ENCODE assay signal across 9 cellular contexts in genomic region chr19:44552324-44552723, GRCh38. TPM values are rescaled to one million over a fixed set of nuclear protein-coding genes. Genes with fewer than 3 reads are reported as not detected.
DNase-seq lines count a peak whose midpoint lies in the region; ATAC-seq, FAIRE-seq and TF ChIP-seq lines count a peak whose summit lies in the region.
"Had no signal": no experiment of that assay in that cellular context is flagged by ENCODE, and none has a peak within 500 bp of the region (broad histone marks: within the 10 kb centered on the region; RNA-seq: fewer than 3 reads in every experiment).

No MANE protein-coding gene starts in this region.

- peak; percentile 29 to 60; a peak in 3 of 5 replicates for TF ChIP-seq RAD21 in A549 (conservative IDR thresholded peaks at IDR 0.05 in 1 of 2, IDR thresholded peaks at IDR 0.05 in 1 of 2)

- TF ChIP-seq EP300 in A549 (IDR thresholded peaks at IDR 0.05) = no peak
- no peak for TF ChIP-seq EP300 in esophagus muscularis mucosa (IDR thresholded peaks at IDR 0.05)

- DNase-seq in A549 (ENCODE audit: low read depth in 1 of 2, low spot score in 1 of 2) (peak; percentile 72 to 81), GM12865 (ENCODE audit: low read depth) (peak; percentile 21), PC-9 (peak; percentile 47 to 50), endodermal cell (peak; percentile 96), esophagus muscularis mucosa (ENCODE audit: extremely low spot score) (no peak), NCI-H2107 treated with DMSO at 0.1 percent for 48 hours (lab: John Stamatoyannopoulos, UW; ENCODE audit: unreplicated experiment) (no peak)
- peak; percentile 5 for DNase-seq in stimulated activated CD4-positive, alpha-beta T cell treated with anti-CD3 and anti-CD28 coated beads, Interleukin-12 subunit alpha, Interleukin-12 subunit beta, amount 100 ng/mL, for 4 hours

- H3K4me2 ChIP-seq in A549 = no peak overlapping the region
- H3K4me2 ChIP-seq in PC-9 = no peak overlapping the region

- no peaks in the 10 kb centered on the region for H3K27me3 ChIP-seq in PC-9 (ENCODE audit: insufficient read depth, low read depth)
- H3K27me3 ChIP-seq in endodermal cell (ENCODE audit: control insufficient read depth, insufficient read depth, low read length, poor library complexity, severe bottlenecking) = no peaks in the 10 kb centered on the region
- H3K27me3 ChIP-seq in esophagus muscularis mucosa = peaks cover 0 to 18% (median 0%) of the 10 kb centered on the region in 4 donors

- no peaks in the 10 kb centered on the region for H3K9me2 ChIP-seq in PC-9 (ENCODE audit: insufficient read depth)

- H3K79me2 ChIP-seq in PC-9 (ENCODE audit: low read depth) = no peaks in the 10 kb centered on the region

- intact Hi-C loops in PC-9 (cut with micrococcal nuclease; ENCODE audit: unreplicated experiment) (no loop called here), esophagus muscularis mucosa (cut with DNase I) (no loop called here)

- ATAC-seq in A549 = peak; percentile 79 to 94
- no peak for ATAC-seq in GM21786 (IDR thresholded peaks at IDR 0.05; ENCODE audit: unreplicated experiment)

- H3K36me3 ChIP-seq in PC-9 (ENCODE audit: low read depth) (no peaks in the 10 kb centered on the region), endodermal cell (ENCODE audit: control insufficient read depth, insufficient read depth, low read length) (no peaks in the 10 kb centered on the region), esophagus muscularis mucosa (no peaks in the 10 kb centered on the region)

- H2AFZ ChIP-seq in PC-9 = no peak overlapping the region

- TF ChIP-seq CTCF in A549 (IDR thresholded peaks at IDR 0.05) (peak; percentile 35; the same call in 2 of the 3 replicates), GM12865 (IDR thresholded peaks at IDR 0.05; ENCODE audit: insufficient read depth, low read depth, low read length, missing control alignments) (peak; percentile 47), PC-9 (conservative IDR thresholded peaks at IDR 0.05) (peak; percentile 75), endodermal cell (conservative IDR thresholded peaks at IDR 0.05) (peak; percentile 91), esophagus muscularis mucosa (IDR thresholded peaks at IDR 0.05) (peak in 1 of 3 experiments; percentile 28)

- no peak overlapping the region for H3K4me3 Mint-ChIP-seq in endodermal cell

- no TSS peak for BruUV-seq in PC-9 (replicated peaks; lab: Mats Ljungman, UMichigan)

- H3K27ac Mint-ChIP-seq in endodermal cell = no peak overlapping the region

- H3K4me3 ChIP-seq in A549 (no peak overlapping the region), GM12865 (ENCODE audit: low read depth, low read length) (no peak overlapping the region), PC-9 (no peak overlapping the region), endodermal cell (ENCODE audit: low read length) (no peak overlapping the region), esophagus muscularis mucosa (no peak overlapping the region)

- TF ChIP-seq POLR2A in A549 (IDR thresholded peaks at IDR 0.05; ENCODE audit: low read length) (no peak), esophagus muscularis mucosa (IDR thresholded peaks at IDR 0.05; ENCODE audit: low read depth) (no peak)

- peaks cover 36% of the 10 kb centered on the region for H3F3A ChIP-seq in PC-9 (ENCODE audit: insufficient read depth, low read depth)

- no peaks in the 10 kb centered on the region for H3K4me1 ChIP-seq in A549
- peaks cover 19% of the 10 kb centered on the region for H3K4me1 ChIP-seq in PC-9 (replicated peaks; ENCODE audit: insufficient read depth)
- H3K4me1 ChIP-seq in endodermal cell (ENCODE audit: control insufficient read depth, insufficient read depth, low read length) = no peaks in the 10 kb centered on the region
- no peaks in the 10 kb centered on the region for H3K4me1 ChIP-seq in esophagus muscularis mucosa

- POLR2A ChIA-PET in A549 (lab: Yijun Ruan, JAX) (no interaction called here), PC-9 (lab: Charles Lee; ENCODE audit: unreplicated experiment) (no interaction called here)

- no peak overlapping the region for H3K27ac ChIP-seq in A549
- no peak overlapping the region for H3K27ac ChIP-seq in PC-9
- no peak overlapping the region for H3K27ac ChIP-seq in endodermal cell (ENCODE audit: low read depth, low read length)
- no peak overlapping the region for H3K27ac ChIP-seq in esophagus muscularis mucosa (replicated peaks in 1 of 4)

- no peaks in the 10 kb centered on the region for H3K36me3 Mint-ChIP-seq in endodermal cell (ENCODE audit: low read depth)

- H3K4me1 Mint-ChIP-seq in endodermal cell = no peaks in the 10 kb centered on the region

- no peaks in the 10 kb centered on the region for H3K9me3 Mint-ChIP-seq in endodermal cell

- CTCF ChIA-PET in A549 (lab: Yijun Ruan, JAX) = interaction anchor here (0.5 to 1.3 kb wide), 7 partner anchors 9 to 1036 kb away, joined by 3 to 4 read pairs (median 3); no protein-coding TSS in a partner anchor
- CTCF ChIA-PET in PC-9 (lab: Charles Lee) = no interaction called here

- H3K9me3 ChIP-seq in A549 (peaks cover 7% of the 10 kb centered on the region; the same call in 1 of the 3 replicates), PC-9 (ENCODE audit: insufficient read depth, low read depth) (no peaks in the 10 kb centered on the region), endodermal cell (ENCODE audit: control insufficient read depth, low read length) (no peaks in the 10 kb centered on the region), esophagus muscularis mucosa (no peaks in the 10 kb centered on the region)

- 0% methylated on average over 5 of the region's 5 CpGs for WGBS in A549 (ENCODE audit: missing lambda C conversion rate)
- WGBS in endodermal cell (ENCODE audit: insufficient coverage in 1 of 2, insufficient read length in 1 of 2), 2 experiments = 6 to 21% methylated on average over 2 to 5 of the region's 5 CpGs
- whole genome bisulfite sequencing in esophagus muscularis mucosa = 22% methylated on average over 1 of the region's 5 CpGs

- H3K27me3 Mint-ChIP-seq in endodermal cell (ENCODE audit: insufficient read depth) = peaks cover 21% of the 10 kb centered on the region

- H4K20me1 ChIP-seq in PC-9 (ENCODE audit: insufficient read depth) = no peaks in the 10 kb centered on the region

- FAIRE-seq in A549 (lab: Jason Lieb, UNC) = peak; percentile 7

- no peak overlapping the region for H3K9ac ChIP-seq in endodermal cell (ENCODE audit: extremely low read depth, low read length, poor library complexity, severe bottlenecking)

TF ChIP-seq in A549, 52 proteins besides CTCF, POLR2A, EP300 and RAD21:
- TF ChIP-seq HDAC2 (IDR thresholded peaks at IDR 0.05) = no peak
- TF ChIP-seq EHMT2 (IDR thresholded peaks at IDR 0.05; ENCODE audit: low read depth) = no peak
- TF ChIP-seq RARB (CRISPR knock-in tag; IDR thresholded peaks at IDR 0.05) = no peak
- TF ChIP-seq CEBPB (IDR thresholded peaks at IDR 0.05) = no peak
- no peak for TF ChIP-seq SREBF2 (IDR thresholded peaks at IDR 0.05)
- no peak for TF ChIP-seq HES2 (IDR thresholded peaks at IDR 0.05)
- TF ChIP-seq, protein P1, sequence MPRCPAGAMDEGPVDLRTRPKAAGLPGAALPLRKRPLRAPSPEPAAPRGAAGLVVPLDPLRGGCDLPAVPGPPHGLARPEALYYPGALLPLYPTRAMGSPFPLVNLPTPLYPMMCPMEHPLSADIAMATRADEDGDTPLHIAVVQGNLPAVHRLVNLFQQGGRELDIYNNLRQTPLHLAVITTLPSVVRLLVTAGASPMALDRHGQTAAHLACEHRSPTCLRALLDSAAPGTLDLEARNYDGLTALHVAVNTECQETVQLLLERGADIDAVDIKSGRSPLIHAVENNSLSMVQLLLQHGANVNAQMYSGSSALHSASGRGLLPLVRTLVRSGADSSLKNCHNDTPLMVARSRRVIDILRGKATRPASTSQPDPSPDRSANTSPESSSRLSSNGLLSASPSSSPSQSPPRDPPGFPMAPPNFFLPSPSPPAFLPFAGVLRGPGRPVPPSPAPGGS (IDR thresholded peaks at IDR 0.05) = no peak
- no peak for TF ChIP-seq ZC3H11A (IDR thresholded peaks at IDR 0.05)
- TF ChIP-seq TFCP2L1 (CRISPR knock-in tag; IDR thresholded peaks at IDR 0.05) = no peak
- no peak for TF ChIP-seq USF2 (IDR thresholded peaks at IDR 0.05)
TF ChIP-seq in A549: peak in this region for 0.

RNA-seq across cellular contexts. Expression of gene CEACAM20, which starts 22.8 kb away (rescaled TPM):
- polyA plus RNA-seq in A549 (2011; rRNA removed) = 0.07 and 0.08 TPM in 2 replicates
- 0.04 and 0.06 TPM in 2 replicates for polyA plus RNA-seq in A549 (2012; cell fraction: cytosol; rRNA removed)
- 0.19 and 0.32 TPM in 2 replicates for polyA plus RNA-seq in A549 (2012; cell fraction: nucleus; rRNA removed)
- 0.05 TPM in 1 of 3 replicates, not detected in the others for polyA plus RNA-seq in A549 (2017; fragmentation: RNase III; extraction: RNeasy Plus Mini Kit Qiagen cat#74134 plus additional on column Dnase treatment)
- not detected in 2 replicates for polyA minus RNA-seq in A549 (2011; rRNA and poly(A)+ RNA removed)
- total RNA-seq in PC-9 (2021) = not detected in 2 replicates
- not detected for total RNA-seq in endodermal cell
- polyA plus RNA-seq in endodermal cell (2013, experiment 1 of 2) = not detected
- polyA plus RNA-seq in endodermal cell (2013, experiment 2 of 2) = not detected
- not detected for total RNA-seq in esophagus muscularis mucosa
- total RNA-seq: subcutaneous adipose tissue had no signal

RNA-seq across cellular contexts. Expression of gene ZNF180, which starts 52.0 kb away (rescaled TPM):
- polyA plus RNA-seq in A549 (2011; rRNA removed) (4.1 and 7.7 TPM in 2 replicates), A549 (2017; fragmentation: RNase III; extraction: RNeasy Plus Mini Kit Qiagen cat#74134 plus additional on column Dnase treatment) (8.1 to 8.7 TPM (median 8.1 TPM) in 3 replicates)
- 2.7 and 4.4 TPM in 2 replicates for polyA plus RNA-seq in A549 (2012; cell fraction: cytosol; rRNA removed)
- polyA plus RNA-seq in A549 (2012; cell fraction: nucleus; rRNA removed) = 6.6 and 7.7 TPM in 2 replicates
- 2.2 and 2.9 TPM in 2 replicates for polyA minus RNA-seq in A549 (2011; rRNA and poly(A)+ RNA removed)
- total RNA-seq in PC-9 (2021) (6.3 and 11.3 TPM in 2 replicates), endodermal cell (10 to 100 TPM in 1 of 2 donors, 1 to 10 TPM in 1; 10.0 to 12.9 TPM), esophagus muscularis mucosa (10 to 100 TPM in 1 of 4 donors, 1 to 10 TPM in 3; 3.8 to 16.5 (median 8.1) TPM)
- 8.8 TPM for polyA plus RNA-seq in endodermal cell (2013, experiment 1 of 2)
- polyA plus RNA-seq in endodermal cell (2013, experiment 2 of 2) = 8.6 TPM

Comparison
In these comparisons a context has a peak if more than half of its experiments do, and no peak if none do; other contexts are left out.
1. DNase-seq: peak in A549 (2 of 2), GM12865 (single experiment), PC-9 (2 of 2), endodermal cell (single experiment) and stimulated activated CD4-positive, alpha-beta T cell treated with anti-CD3 and anti-CD28 coated beads, Interleukin-12 subunit alpha, Interleukin-12 subunit beta, amount 100 ng/mL, for 4 hours (single experiment); none in esophagus muscularis mucosa (single experiment) and NCI-H2107 treated with DMSO at 0.1 percent for 48 hours (single experiment).